In genomic region chr1:26283871-26284596, GRCh38 we compare ENCODE assay signal across 1 cellular context.
TF ChIP-seq lines count a peak whose summit lies in the region.

No MANE protein-coding gene starts in this region.

TF ChIP-seq in H1, 55 proteins besides CTCF, POLR2A, EP300 and RAD21:
- TF ChIP-seq TCF12 (IDR thresholded peaks at IDR 0.05; ENCODE audit: low read depth, low read length), result no peak
- no peak for TF ChIP-seq KDM5A (IDR thresholded peaks at IDR 0.05; ENCODE audit: low read length)
- no peak for TF ChIP-seq SIRT6 (IDR thresholded peaks at IDR 0.05; ENCODE audit: low read length)
- TF ChIP-seq CHD7 (IDR thresholded peaks at IDR 0.05; ENCODE audit: insufficient replicate concordance, low read length), result no peak
- TF ChIP-seq CEBPB (IDR thresholded peaks at IDR 0.05; ENCODE audit: low read depth, low read length), result peak; percentile 84
- no peak for TF ChIP-seq KDM4A (IDR thresholded peaks at IDR 0.05; ENCODE audit: low read depth, low read length, severe bottlenecking)
